33 cellular contexts compared by ENCODE assay signal in the genomic region with DNA sequence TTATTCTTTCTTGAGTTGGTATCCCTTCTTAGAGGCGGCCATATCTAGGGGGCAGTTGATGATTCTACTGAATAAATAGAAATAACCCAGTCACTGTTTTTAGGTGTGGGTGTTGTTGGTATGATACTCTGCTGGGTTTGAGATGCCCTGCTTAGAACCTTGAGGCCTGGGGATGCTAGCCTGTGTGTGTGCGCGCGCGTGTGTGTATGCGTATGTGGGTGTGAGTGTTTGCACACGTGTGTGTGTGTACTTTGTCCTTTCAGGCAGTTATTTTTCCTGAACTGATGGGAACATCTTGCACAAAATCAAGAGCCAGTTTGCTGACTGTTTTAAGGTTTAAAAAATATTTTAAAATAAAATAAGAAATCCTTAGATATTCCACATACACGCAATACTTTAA. TPM values are rescaled to one million over a fixed set of nuclear protein-coding genes. Genes with fewer than 3 reads are reported as not detected.
"Had no signal": no experiment of that assay in that cellular context is flagged by ENCODE, and none has a peak within 500 bp of the region (broad histone marks: within the 10 kb centered on the region; RNA-seq: fewer than 3 reads in every experiment).

No MANE protein-coding gene starts in this region.

- H3K36me3 ChIP-seq: ascending aorta had no signal

- H3K4me3 ChIP-seq: ascending aorta had no signal

- H3K27ac Mint-ChIP-seq: activated B cell treated with CpG ODN at 0.5 μM for 24 hours; activated CD4-positive, alpha-beta memory T cell treated with anti-CD3 and anti-CD28 coated beads for 36 hours; activated CD4-positive, alpha-beta T cell treated with anti-CD3 and anti-CD28 coated beads, Interleukin-2, amount 10 ng/mL, durations not matched to agents 24 days and 14 days; activated CD8-positive, alpha-beta memory T cell treated with anti-CD3 and anti-CD28 coated beads, Interleukin-2, amount 10 ng/mL, durations not matched to agents 7 days and 5 days; activated CD8-positive, alpha-beta T cell treated with anti-CD3 and anti-CD28 coated beads, Interleukin-2, amount 10 ng/mL, durations not matched to agents 7 days and 5 days; activated naive CD4-positive, alpha-beta T cell treated with anti-CD3 and anti-CD28 coated beads, Interleukin-2, amount 10 ng/mL, durations not matched to agents 7 days and 5 days; activated naive CD4-positive, alpha-beta T cell treated with anti-CD3 and anti-CD28 coated beads, Interleukin-2, amount 50 U/mL, for 24 hours; activated naive CD8-positive, alpha-beta T cell; activated naive CD8-positive, alpha-beta T cell treated with anti-CD3 and anti-CD28 coated beads, Interleukin-2, amount 10 ng/mL, durations not matched to agents 7 days and 5 days; activated naive CD8-positive, alpha-beta T cell treated with anti-CD3 and anti-CD28 coated beads, Interleukin-2, amount 50 U/mL, for 24 hours; activated T-cell treated with anti-CD3 and anti-CD28 coated beads, Interleukin-2, amount 50 U/mL, for 24 hours; activated T-helper 2 cell treated with anti-CD3 and anti-CD28 coated beads, Interferon-gamma antibody, Interleukin-2, Interleukin-4, amounts not matched to agents 10 μg/mL and 5 μg/mL and 100 μg/mL, durations not matched to agents 14 hours and 24 hours and 36 hours; brain; T-helper 1 cell treated with Interleukin-12 subunit alpha and Interleukin-12 subunit beta and Interleukin-4 antibody, amounts not matched to agents 30 μg/mL and 1 μg/mL, for 36 hours; T-helper 2 cell treated with Interferon-gamma antibody and Interleukin-4, amounts not matched to agents 5 μg/mL and 100 μg/mL, for 36 hours had no signal

- H3K4me1 Mint-ChIP-seq: activated B cell treated with CpG ODN at 0.5 μM for 24 hours; activated CD4-positive, alpha-beta T cell treated with anti-CD3 and anti-CD28 coated beads, Interleukin-2, amount 10 ng/mL, durations not matched to agents 24 days and 14 days; activated CD8-positive, alpha-beta memory T cell treated with anti-CD3 and anti-CD28 coated beads, Interleukin-2, amount 10 ng/mL, durations not matched to agents 7 days and 5 days; activated naive CD4-positive, alpha-beta T cell treated with anti-CD3 and anti-CD28 coated beads, Interleukin-2, amount 10 ng/mL, durations not matched to agents 7 days and 5 days; activated naive CD4-positive, alpha-beta T cell treated with anti-CD3 and anti-CD28 coated beads, Interleukin-2, amount 50 U/mL, for 24 hours; activated naive CD8-positive, alpha-beta T cell treated with anti-CD3 and anti-CD28 coated beads, Interleukin-2, amount 10 ng/mL, durations not matched to agents 7 days and 5 days; activated naive CD8-positive, alpha-beta T cell treated with anti-CD3 and anti-CD28 coated beads, Interleukin-2, amount 50 U/mL, for 24 hours had no signal

- H3K27me3 ChIP-seq: ascending aorta had no signal

- H3K36me3 Mint-ChIP-seq: activated CD4-positive, alpha-beta memory T cell treated with anti-CD3 and anti-CD28 coated beads for 36 hours; activated CD8-positive, alpha-beta memory T cell treated with anti-CD3 and anti-CD28 coated beads, Interleukin-2, amount 10 ng/mL, durations not matched to agents 7 days and 5 days; activated naive CD4-positive, alpha-beta T cell treated with anti-CD3 and anti-CD28 coated beads, Interleukin-2, amount 10 ng/mL, durations not matched to agents 7 days and 5 days; activated naive CD4-positive, alpha-beta T cell treated with anti-CD3 and anti-CD28 coated beads, Interleukin-2, amount 50 U/mL, for 24 hours; activated naive CD8-positive, alpha-beta T cell; activated naive CD8-positive, alpha-beta T cell treated with anti-CD3 and anti-CD28 coated beads, Interleukin-2, amount 10 ng/mL, durations not matched to agents 7 days and 5 days; brain had no signal

- H3K27ac ChIP-seq: ascending aorta, VCaP had no signal

- H3K9me3 ChIP-seq: ascending aorta had no signal

- H3K9me3 Mint-ChIP-seq: activated B cell treated with CpG ODN at 0.5 μM for 24 hours; activated CD4-positive, alpha-beta memory T cell treated with anti-CD3 and anti-CD28 coated beads for 36 hours; activated CD4-positive, alpha-beta T cell treated with anti-CD3 and anti-CD28 coated beads, Interleukin-2, amount 10 ng/mL, durations not matched to agents 24 days and 14 days; activated naive CD4-positive, alpha-beta T cell treated with anti-CD3 and anti-CD28 coated beads, Interleukin-2, amount 10 ng/mL, durations not matched to agents 7 days and 5 days; activated naive CD4-positive, alpha-beta T cell treated with anti-CD3 and anti-CD28 coated beads, Interleukin-2, amount 50 U/mL, for 24 hours; activated naive CD8-positive, alpha-beta T cell treated with anti-CD3 and anti-CD28 coated beads, Interleukin-2, amount 10 ng/mL, durations not matched to agents 7 days and 5 days; activated naive CD8-positive, alpha-beta T cell treated with anti-CD3 and anti-CD28 coated beads, Interleukin-2, amount 50 U/mL, for 24 hours; activated T-cell treated with anti-CD3 and anti-CD28 coated beads, Interleukin-2, amount 50 U/mL, for 24 hours; activated T-helper 2 cell treated with anti-CD3 and anti-CD28 coated beads, Interferon-gamma antibody, Interleukin-2, Interleukin-4, amounts not matched to agents 10 μg/mL and 5 μg/mL and 100 μg/mL, durations not matched to agents 14 hours and 24 hours and 36 hours; T-helper 1 cell treated with Interleukin-12 subunit alpha and Interleukin-12 subunit beta and Interleukin-4 antibody, amounts not matched to agents 30 μg/mL and 1 μg/mL, for 36 hours; T-helper 2 cell treated with Interferon-gamma antibody and Interleukin-4, amounts not matched to agents 5 μg/mL and 100 μg/mL, for 36 hours had no signal

- ATAC-seq: activated CD8-positive, alpha-beta memory T cell treated with anti-CD3 and anti-CD28 coated beads, Interleukin-2, amount 10 ng/mL, durations not matched to agents 7 days and 5 days; activated CD8-positive, alpha-beta T cell treated with anti-CD3 and anti-CD28 coated beads, Interleukin-2, amount 10 ng/mL, durations not matched to agents 7 days and 5 days; activated naive CD8-positive, alpha-beta T cell treated with anti-CD3 and anti-CD28 coated beads, Interleukin-2, amount 50 U/mL, for 24 hours had no signal

- H3K27me3 Mint-ChIP-seq: activated CD4-positive, alpha-beta memory T cell treated with anti-CD3 and anti-CD28 coated beads for 36 hours; activated CD8-positive, alpha-beta memory T cell treated with anti-CD3 and anti-CD28 coated beads, Interleukin-2, amount 10 ng/mL, durations not matched to agents 7 days and 5 days; activated naive CD4-positive, alpha-beta T cell treated with anti-CD3 and anti-CD28 coated beads, Interleukin-2, amount 50 U/mL, for 24 hours; activated naive CD8-positive, alpha-beta T cell; activated T-cell treated with anti-CD3 and anti-CD28 coated beads, Interleukin-2, amount 50 U/mL, for 24 hours had no signal

- H3K4me1 ChIP-seq: ascending aorta had no signal

- DNase-seq: activated B cell treated with CpG ODN at 0.5 μM for 24 hours; activated CD4-positive, alpha-beta memory T cell treated with anti-CD3 and anti-CD28 coated beads for 36 hours; activated CD4-positive, alpha-beta T cell treated with anti-CD3 and anti-CD28 coated beads for 4 hours; activated CD4-positive, alpha-beta T cell treated with anti-CD3 and anti-CD28 coated beads, Interleukin-2, amount 10 ng/mL, durations not matched to agents 24 days and 14 days; activated CD4-positive, alpha-beta T cell treated with anti-CD3 and anti-CD28 coated beads, Interleukin-2, amount 50 U/mL, for 1 hour; activated CD4-positive, alpha-beta T cell treated with anti-CD3 and anti-CD28 coated beads, Interleukin-2, amount 50 U/mL, for 4 hours; activated CD4-positive, CD25-positive, alpha-beta regulatory T cell treated with anti-CD3 and anti-CD28 coated beads, Interleukin-2, amount 50 U/mL, for 72 hours; activated CD8-positive, alpha-beta memory T cell treated with anti-CD3 and anti-CD28 coated beads for 24 hours; activated CD8-positive, alpha-beta memory T cell treated with anti-CD3 and anti-CD28 coated beads, Interleukin-2, amount 10 ng/mL, durations not matched to agents 7 days and 5 days; activated CD8-positive, alpha-beta memory T cell treated with anti-CD3 and anti-CD28 coated beads, Interleukin-2, amount 50 U/mL, for 48 hours; activated CD8-positive, alpha-beta T cell treated with anti-CD3 and anti-CD28 coated beads, Interleukin-2, amount 10 ng/mL, durations not matched to agents 7 days and 5 days; activated effector memory CD4-positive, alpha-beta T cell treated with Interleukin-2 at 50 U/mL for 16 hours; activated gamma-delta T cell; activated naive CD4-positive, alpha-beta T cell treated with anti-CD3 and anti-CD28 coated beads, Interleukin-2, amount 10 ng/mL, durations not matched to agents 7 days and 5 days; activated naive CD4-positive, alpha-beta T cell treated with Interleukin-2 at 50 U/mL for 16 hours; activated naive CD8-positive, alpha-beta T cell treated with anti-CD3 and anti-CD28 coated beads, Interleukin-2, amount 10 ng/mL, durations not matched to agents 7 days and 5 days; activated naive CD8-positive, alpha-beta T cell treated with anti-CD3 and anti-CD28 coated beads, Interleukin-2, amount 50 U/mL, for 24 hours; activated T-cell treated with anti-CD3 and anti-CD28 coated beads, Interleukin-2, amount 50 U/mL, for 24 hours; activated T-cell treated with anti-CD3 and anti-CD28 coated beads, Interleukin-2, amount 50 U/mL, for 48 hours; amygdala; anterior cingulate cortex; central memory CD4-positive, alpha-beta T cell; T-helper 1 cell; T-helper 2 cell; T-helper 9 cell had no signal

- H3K4me3 Mint-ChIP-seq: activated B cell treated with CpG ODN at 0.5 μM for 24 hours; activated CD4-positive, alpha-beta memory T cell treated with anti-CD3 and anti-CD28 coated beads for 36 hours; activated CD4-positive, alpha-beta T cell treated with anti-CD3 and anti-CD28 coated beads, Interleukin-2, amount 10 ng/mL, durations not matched to agents 24 days and 14 days; activated CD8-positive, alpha-beta memory T cell treated with anti-CD3 and anti-CD28 coated beads, Interleukin-2, amount 10 ng/mL, durations not matched to agents 7 days and 5 days; activated CD8-positive, alpha-beta T cell treated with anti-CD3 and anti-CD28 coated beads, Interleukin-2, amount 10 ng/mL, durations not matched to agents 7 days and 5 days; activated naive CD4-positive, alpha-beta T cell treated with anti-CD3 and anti-CD28 coated beads, Interleukin-2, amount 10 ng/mL, durations not matched to agents 7 days and 5 days; activated naive CD4-positive, alpha-beta T cell treated with anti-CD3 and anti-CD28 coated beads, Interleukin-2, amount 50 U/mL, for 24 hours; activated naive CD8-positive, alpha-beta T cell; activated naive CD8-positive, alpha-beta T cell treated with anti-CD3 and anti-CD28 coated beads, Interleukin-2, amount 10 ng/mL, durations not matched to agents 7 days and 5 days; activated naive CD8-positive, alpha-beta T cell treated with anti-CD3 and anti-CD28 coated beads, Interleukin-2, amount 50 U/mL, for 24 hours; activated T-cell treated with anti-CD3 and anti-CD28 coated beads, Interleukin-2, amount 50 U/mL, for 24 hours; brain; T-helper 1 cell treated with Interleukin-12 subunit alpha and Interleukin-12 subunit beta and Interleukin-4 antibody, amounts not matched to agents 30 μg/mL and 1 μg/mL, for 36 hours; T-helper 2 cell treated with Interferon-gamma antibody and Interleukin-4, amounts not matched to agents 5 μg/mL and 100 μg/mL, for 36 hours had no signal

RNA-seq across cellular contexts. Expression of a gene that starts 3.3 kb away (rescaled TPM):
- total RNA-seq: activated B cell treated with CpG ODN at 0.5 μM for 24 hours; activated CD8-positive, alpha-beta T cell treated with anti-CD3 and anti-CD28 coated beads, Interleukin-2, amount 10 ng/mL, durations not matched to agents 7 days and 5 days; ascending aorta had no signal
